In genomic region chr19:58356236-58356970, GRCh38 we compare ENCODE assay signal across 6 cellular contexts. TPM values are rescaled to one million over a fixed set of nuclear protein-coding genes. Genes with fewer than 3 reads are reported as not detected.
DNase-seq lines count a peak whose midpoint lies in the region; ATAC-seq lines count a peak whose summit lies in the region.

No MANE protein-coding gene starts in this region.

- ATAC-seq in activated CD4-positive, CD25-positive, alpha-beta regulatory T cell treated with anti-CD3 and anti-CD28 coated beads, Interleukin-2, amount 50 U/mL, for 24 hours, result peak; percentile 53 to 60
- no peak for ATAC-seq in left colon

- intact Hi-C loops in left colon (cut with DNase I, micrococcal nuclease), result no loop called here

- DNase-seq in fibroblast of gingiva (ENCODE audit: low read depth) (peak; percentile 43), left colon (no peak), ecto neural progenitor cell (ENCODE audit: low spot score) (no peak), NOMO-1 treated with DMSO at 0.1 percent for 48 hours (lab: John Stamatoyannopoulos, UW; ENCODE audit: unreplicated experiment) (no peak)
- DNase-seq in stimulated activated naive CD4-positive, alpha-beta T cell (lab: John Stamatoyannopoulos, UW), result peak; percentile 21 to 72 (median 34)

RNA-seq across cellular contexts. Expression of gene A1BG, which starts 3.1 kb away (rescaled TPM):
- 1 to 10 TPM; 2.1 to 2.5 TPM for total RNA-seq in left colon

RNA-seq across cellular contexts. Expression of gene ZNF497, which starts 6.1 kb away (rescaled TPM):
- total RNA-seq in left colon, result 1 to 10 TPM in 1 of 2 donors, under 1 TPM in 1; 0.73 to 1.6 TPM

RNA-seq across cellular contexts. Expression of gene ZNF837, which starts 24.4 kb away (rescaled TPM):
- total RNA-seq in left colon, result 1 to 10 TPM; 2.4 to 2.5 TPM

RNA-seq across cellular contexts. Expression of gene ZSCAN22, which starts 29.6 kb away (rescaled TPM):
- 1 to 10 TPM; 2.6 to 2.8 TPM for total RNA-seq in left colon

RNA-seq across cellular contexts. Expression of gene RPS5, which starts 30.7 kb away (rescaled TPM):
- 100 to 1,000 TPM; 600 to 683 TPM for total RNA-seq in left colon

Comparison
In these comparisons a context has a peak if more than half of its experiments do, and no peak if none do; other contexts are left out.
1. DNase-seq: peak in fibroblast of gingiva (single experiment) and stimulated activated naive CD4-positive, alpha-beta T cell (6 of 6); none in left colon (0 of 2), ecto neural progenitor cell (single experiment) and NOMO-1 treated with DMSO at 0.1 percent for 48 hours (single experiment).